Comparison of ENCODE assay signal across 8 cellular contexts in genomic region chr4:38673109-38673978, GRCh38. TPM values are rescaled to one million over a fixed set of nuclear protein-coding genes. Genes with fewer than 3 reads are reported as not detected.
A peak's percentile ranks its signal among the peaks of the same experiment; 100 is the strongest.
DNase-seq lines count a peak whose midpoint lies in the region; ATAC-seq, FAIRE-seq and TF ChIP-seq lines count a peak whose summit lies in the region.

No MANE protein-coding gene starts in this region.

- FAIRE-seq in small intestine (lab: Jason Lieb, UNC): no peak
- no peak for FAIRE-seq in D721Med (lab: Jason Lieb, UNC)

- H3K36me3 Mint-ChIP-seq in activated T-helper 1 cell treated with anti-CD3 and anti-CD28 coated beads, Interleukin-12 subunit alpha, Interleukin-12 subunit beta, Interleukin-2, Interleukin-4 antibody, amounts not matched to agents 30 ng/mL and 10 ng/mL and 1 ng/mL, durations not matched to agents 14 hours and 24 hours and 36 hours (ENCODE audit: low read depth): no peaks in the 10 kb centered on the region

- TF ChIP-seq CTCF in D721Med (IDR thresholded peaks at IDR 0.05; ENCODE audit: insufficient read depth, missing control alignments): no peak

- H3K9me3 ChIP-seq in small intestine (ENCODE audit: control insufficient read depth, low read depth): no peaks in the 10 kb centered on the region

- H3K4me1 ChIP-seq in small intestine (ENCODE audit: control insufficient read depth in 2 of 2, insufficient read depth in 1 of 2, low read depth in 1 of 2, low read length in 1 of 2): peaks cover 4 to 33% of the 10 kb centered on the region in 2 donors

- ATAC-seq in Right ventricle myocardium inferior (peak; percentile 77), left ventricle myocardium superior (peak; percentile 78)

- H3K4me3 ChIP-seq in small intestine (ENCODE audit: low read depth in 1 of 2, low read length in 2 of 2): no peak overlapping the region

- peaks cover 4% of the 10 kb centered on the region for H3K27me3 Mint-ChIP-seq in activated T-helper 1 cell treated with anti-CD3 and anti-CD28 coated beads, Interleukin-12 subunit alpha, Interleukin-12 subunit beta, Interleukin-2, Interleukin-4 antibody, amounts not matched to agents 30 ng/mL and 10 ng/mL and 1 ng/mL, durations not matched to agents 14 hours and 24 hours and 36 hours (ENCODE audit: insufficient read depth)

- 20 to 24% (median 21%) methylated on average over 7 of the region's 7 CpGs for WGBS in small intestine, 3 donors

- H3K4me3 Mint-ChIP-seq in activated T-helper 1 cell treated with anti-CD3 and anti-CD28 coated beads, Interleukin-12 subunit alpha, Interleukin-12 subunit beta, Interleukin-2, Interleukin-4 antibody, amounts not matched to agents 30 ng/mL and 10 ng/mL and 1 ng/mL, durations not matched to agents 14 hours and 24 hours and 36 hours: peak overlapping the region; percentile 34

- intact Hi-C loops in Right ventricle myocardium inferior (cut with DNase I) (loop anchor here (5.0 kb wide), 1 partner anchor 106 kb away; no protein-coding TSS in a partner anchor), cardiac septum (cut with DNase I) (loop anchor here (2.0 to 5.0 kb wide), 2 partner anchors 291 to 483 kb away; no protein-coding TSS in a partner anchor), left ventricle myocardium superior (cut with micrococcal nuclease) (loop anchor here (10.0 kb wide), 1 partner anchor 609 kb away; no protein-coding TSS in a partner anchor)
- intact Hi-C loops in activated T-helper 1 cell treated with anti-CD3 and anti-CD28 coated beads, Interleukin-12 subunit alpha, Interleukin-12 subunit beta, Interleukin-2, Interleukin-4 antibody, amounts not matched to agents 30 ng/mL and 10 ng/mL and 1 ng/mL, durations not matched to agents 14 hours and 24 hours and 36 hours (cut with micrococcal nuclease): no loop called here

- H3K27ac Mint-ChIP-seq in activated T-helper 1 cell treated with anti-CD3 and anti-CD28 coated beads, Interleukin-12 subunit alpha, Interleukin-12 subunit beta, Interleukin-2, Interleukin-4 antibody, amounts not matched to agents 30 ng/mL and 10 ng/mL and 1 ng/mL, durations not matched to agents 14 hours and 24 hours and 36 hours: no peak overlapping the region

- DNase-seq in Right ventricle myocardium inferior (ENCODE audit: missing footprints) (no peak), cardiac septum (ENCODE audit: low spot score) (no peak), left ventricle myocardium superior (peak; percentile 74), small intestine (peak; percentile 98), D721Med (ENCODE audit: insufficient read length, low spot score) (no peak), globus pallidus (ENCODE audit: low spot score) (no peak)
- DNase-seq in activated T-helper 1 cell treated with anti-CD3 and anti-CD28 coated beads, Interleukin-12 subunit alpha, Interleukin-12 subunit beta, Interleukin-2, Interleukin-4 antibody, amounts not matched to agents 30 ng/mL and 10 ng/mL and 1 ng/mL, durations not matched to agents 14 hours and 24 hours and 36 hours (ENCODE audit: low spot score): no peak
- DNase-seq in stimulated activated CD4-positive, alpha-beta T cell treated with anti-CD3 and anti-CD28 coated beads, Interleukin-4, amount 100 ng/mL, for 4 hours: no peak

- peak overlapping the region; percentile 93 to 95 for H3K27ac ChIP-seq in small intestine (ENCODE audit: low read depth in 1 of 2, low read length in 1 of 2)

- no peaks in the 10 kb centered on the region for H3K27me3 ChIP-seq in small intestine (ENCODE audit: control insufficient read depth in 2 of 2, insufficient read depth in 2 of 2, low read length in 2 of 2)

- H3K36me3 ChIP-seq in small intestine (ENCODE audit: control insufficient read depth in 2 of 2, insufficient read depth in 2 of 2, low read length in 2 of 2): no peaks in the 10 kb centered on the region

- peaks cover 80% of the 10 kb centered on the region for H3K4me1 Mint-ChIP-seq in activated T-helper 1 cell treated with anti-CD3 and anti-CD28 coated beads, Interleukin-12 subunit alpha, Interleukin-12 subunit beta, Interleukin-2, Interleukin-4 antibody, amounts not matched to agents 30 ng/mL and 10 ng/mL and 1 ng/mL, durations not matched to agents 14 hours and 24 hours and 36 hours (ENCODE audit: low read depth)

- H3K9me3 Mint-ChIP-seq in activated T-helper 1 cell treated with anti-CD3 and anti-CD28 coated beads, Interleukin-12 subunit alpha, Interleukin-12 subunit beta, Interleukin-2, Interleukin-4 antibody, amounts not matched to agents 30 ng/mL and 10 ng/mL and 1 ng/mL, durations not matched to agents 14 hours and 24 hours and 36 hours: no peaks in the 10 kb centered on the region

RNA-seq across cellular contexts. Expression of gene KLF3, which starts 9.3 kb away (rescaled TPM):
- 18.9 TPM for total RNA-seq in Right ventricle myocardium inferior
- 25.3 TPM for total RNA-seq in cardiac septum
- total RNA-seq in activated T-helper 1 cell treated with anti-CD3 and anti-CD28 coated beads, Interleukin-12 subunit alpha, Interleukin-12 subunit beta, Interleukin-2, Interleukin-4 antibody, amounts not matched to agents 30 ng/mL and 10 ng/mL and 1 ng/mL, durations not matched to agents 14 hours and 24 hours and 36 hours: 1.8 and 1.9 TPM in 2 replicates
- total RNA-seq in left ventricle myocardium superior: 17.7 TPM
- polyA plus RNA-seq in small intestine: 10 to 100 TPM; 32.0 to 35.1 (median 33.8) TPM

Comparison
In these comparisons a context has a peak if more than half of its experiments do, and no peak if none do; other contexts are left out.
1. DNase-seq: peak in left ventricle myocardium superior (single experiment) and small intestine (single experiment); none in Right ventricle myocardium inferior (single experiment), cardiac septum (single experiment), activated T-helper 1 cell treated with anti-CD3 and anti-CD28 coated beads, Interleukin-12 subunit alpha, Interleukin-12 subunit beta, Interleukin-2, Interleukin-4 antibody, amounts not matched to agents 30 ng/mL and 10 ng/mL and 1 ng/mL, durations not matched to agents 14 hours and 24 hours and 36 hours (single experiment), D721Med (single experiment), globus pallidus (single experiment) and stimulated activated CD4-positive, alpha-beta T cell treated with anti-CD3 and anti-CD28 coated beads, Interleukin-4, amount 100 ng/mL, for 4 hours (0 of 2).